ENCODE assay signal across 1 cellular context in genomic region chr9:108761530-108762347, GRCh38.
TF ChIP-seq lines count a peak whose summit lies in the region.

No MANE protein-coding gene starts in this region.

TF ChIP-seq in HepG2, 621 proteins besides CTCF, POLR2A, EP300 and RAD21 (continued from another document and continues in another):
- TF ChIP-seq YY1 (IDR thresholded peaks at IDR 0.05; ENCODE audit: insufficient read depth, insufficient replicate concordance, low read depth, low read length) (no peak), SETDB1 (CRISPR knock-in tag; IDR thresholded peaks at IDR 0.05; ENCODE audit: borderline replicate concordance) (no peak), PHB2 (IDR thresholded peaks at IDR 0.05; ENCODE audit: partially characterized antibody) (no peak), PHF20 (CRISPR knock-in tag; IDR thresholded peaks at IDR 0.05) (no peak), U2AF1 (optimal IDR thresholded peaks at IDR 0.05; ENCODE audit: low read depth, low read length) (no peak), FOXO4 (CRISPR knock-in tag; conservative IDR thresholded peaks at IDR 0.05) (0 out of 2 replicates have a peak, but pooled peaks have one; percentile 56), RELA (CRISPR knock-in tag; IDR thresholded peaks at IDR 0.05) (no peak), RFX3 (CRISPR knock-in tag; IDR thresholded peaks at IDR 0.05) (no peak), ZNF512B (CRISPR knock-in tag; IDR thresholded peaks at IDR 0.05; ENCODE audit: borderline replicate concordance) (0 out of 2 replicates have a peak, but pooled peaks have one; percentile 43), ZBTB25 (CRISPR knock-in tag; IDR thresholded peaks at IDR 0.05) (no peak), ZSCAN5A (CRISPR knock-in tag; IDR thresholded peaks at IDR 0.05; ENCODE audit: borderline replicate concordance) (no peak), ZNF777 (CRISPR knock-in tag; IDR thresholded peaks at IDR 0.05) (no peak), EZH2 (conservative IDR thresholded peaks at IDR 0.05; ENCODE audit: low read depth, low read length) (no peak), DNMT3B (CRISPR knock-in tag; conservative IDR thresholded peaks at IDR 0.05) (no peak), ZNF800 (CRISPR knock-in tag; IDR thresholded peaks at IDR 0.05) (no peak), ZNF512 (CRISPR knock-in tag; IDR thresholded peaks at IDR 0.05) (no peak), DNMT1 (CRISPR knock-in tag; IDR thresholded peaks at IDR 0.05) (no peak), RFXAP (CRISPR knock-in tag; IDR thresholded peaks at IDR 0.05; ENCODE audit: borderline replicate concordance) (no peak), RARG (CRISPR knock-in tag; IDR thresholded peaks at IDR 0.05; ENCODE audit: low read depth) (no peak), ELF3 (CRISPR knock-in tag; IDR thresholded peaks at IDR 0.05) (peak; percentile 22; the same call in 1 of the 2 replicates), HOMEZ (CRISPR knock-in tag; IDR thresholded peaks at IDR 0.05; ENCODE audit: low read depth) (0 out of 2 replicates have a peak, but pooled peaks have one; percentile 62), AGO2 (optimal IDR thresholded peaks at IDR 0.05; ENCODE audit: low read depth, low read length) (no peak), ZNF577 (CRISPR knock-in tag; IDR thresholded peaks at IDR 0.05; ENCODE audit: borderline replicate concordance, low read depth) (no peak), ZNF292 (CRISPR knock-in tag; IDR thresholded peaks at IDR 0.05; ENCODE audit: borderline replicate concordance, low read depth) (no peak), ZFP36L1 (CRISPR knock-in tag; IDR thresholded peaks at IDR 0.05) (no peak), ZNF724P (CRISPR knock-in tag; IDR thresholded peaks at IDR 0.05; ENCODE audit: borderline replicate concordance) (no peak), TEAD3 (CRISPR knock-in tag; optimal IDR thresholded peaks at IDR 0.05; ENCODE audit: borderline replicate concordance) (peak; percentile 20), LCORL (IDR thresholded peaks at IDR 0.05) (no peak), LCORL (CRISPR knock-in tag; IDR thresholded peaks at IDR 0.05) (peak; percentile 26; the same call in 1 of the 2 replicates), ZNF510 (CRISPR knock-in tag; IDR thresholded peaks at IDR 0.05; ENCODE audit: low read depth) (no peak), ZNF740 (CRISPR knock-in tag; IDR thresholded peaks at IDR 0.05) (peak; percentile 95), SP1 (IDR thresholded peaks at IDR 0.05) (no peak), SP1 (CRISPR knock-in tag; IDR thresholded peaks at IDR 0.05) (no peak), ZNF766 (CRISPR knock-in tag; IDR thresholded peaks at IDR 0.05; ENCODE audit: borderline replicate concordance) (no peak), IKZF1 (IDR thresholded peaks at IDR 0.05) (no peak), ZNF572 (CRISPR knock-in tag; IDR thresholded peaks at IDR 0.05) (no peak), TBP (CRISPR knock-in tag; IDR thresholded peaks at IDR 0.05) (no peak), E2F2 (CRISPR knock-in tag; IDR thresholded peaks at IDR 0.05; ENCODE audit: borderline replicate concordance) (no peak), ZBTB3 (CRISPR knock-in tag; IDR thresholded peaks at IDR 0.05; ENCODE audit: borderline replicate concordance, low read depth) (no peak), STAT6 (CRISPR knock-in tag; IDR thresholded peaks at IDR 0.05; ENCODE audit: borderline replicate concordance) (no peak)
